ENCODE assay signal across 10 cellular contexts in genomic region chr18:26546170-26546874, GRCh38. TPM values are rescaled to one million over a fixed set of nuclear protein-coding genes. Genes with fewer than 3 reads are reported as not detected.
DNase-seq lines count a peak whose midpoint lies in the region; ATAC-seq, FAIRE-seq and TF ChIP-seq lines count a peak whose summit lies in the region.
"Had no signal": no experiment of that assay in that cellular context is flagged by ENCODE, and none has a peak within 500 bp of the region (broad histone marks: within the 10 kb centered on the region; RNA-seq: fewer than 3 reads in every experiment).

No MANE protein-coding gene starts in this region.

- FAIRE-seq in small intestine (lab: Jason Lieb, UNC) = no peak

- H3K9me3 ChIP-seq in esophagus squamous epithelium (no peaks in the 10 kb centered on the region), prostate gland (no peaks in the 10 kb centered on the region), small intestine (ENCODE audit: control insufficient read depth, low read depth) (no peaks in the 10 kb centered on the region)
- H3K9me3 ChIP-seq: testis had no signal

- no peak for ATAC-seq in HG03045 (IDR thresholded peaks at IDR 0.05; ENCODE audit: unreplicated experiment)
- ATAC-seq in HG02938 (IDR thresholded peaks at IDR 0.05; ENCODE audit: unreplicated experiment) = no peak

- H3K4me3 ChIP-seq in esophagus squamous epithelium (peak overlapping the region; percentile 75 to 93 (median 82)), prostate gland (peak overlapping the region; percentile 66 to 69), small intestine (ENCODE audit: low read depth in 1 of 2, low read length in 2 of 2) (no peak overlapping the region)

- H3K27ac ChIP-seq in esophagus squamous epithelium = peak overlapping the region; percentile 28 to 97 (median 95)
- H3K27ac ChIP-seq in prostate gland = peak overlapping the region in 1 of 2 donors; percentile 79
- H3K27ac ChIP-seq in small intestine (ENCODE audit: low read depth in 1 of 2, low read length in 1 of 2) = no peak overlapping the region
- H3K27ac ChIP-seq: 22Rv1, testis had no signal

- H3K4me1 ChIP-seq in esophagus squamous epithelium = peaks cover 40 to 93% (median 49%) of the 10 kb centered on the region in 3 donors
- no peaks in the 10 kb centered on the region for H3K4me1 ChIP-seq in prostate gland (replicated peaks)
- H3K4me1 ChIP-seq in small intestine (ENCODE audit: control insufficient read depth in 2 of 2, insufficient read depth in 1 of 2, low read depth in 1 of 2, low read length in 1 of 2) = peaks cover 2 to 17% of the 10 kb centered on the region in 2 donors

- TF ChIP-seq CTCF in esophagus squamous epithelium (IDR thresholded peaks at IDR 0.05) = no peak
- no peak for TF ChIP-seq CTCF in prostate gland (IDR thresholded peaks at IDR 0.05)

- H3K27me3 ChIP-seq in esophagus squamous epithelium (peaks cover 0 to 25% (median 2%) of the 10 kb centered on the region in 4 donors), prostate gland (replicated peaks; ENCODE audit: insufficient read depth) (no peaks in the 10 kb centered on the region), small intestine (ENCODE audit: control insufficient read depth in 2 of 2, insufficient read depth in 2 of 2, low read length in 2 of 2) (peaks cover 16 to 17% of the 10 kb centered on the region in 2 donors)
- H3K27me3 ChIP-seq: testis had no signal

- 40 to 50% methylated on average over 13 to 16 of the region's 16 CpGs for WGBS in esophagus squamous epithelium, 2 donors
- 47% methylated on average over 16 of the region's 16 CpGs for WGBS in prostate gland
- 88 to 91% (median 88%) methylated on average over 16 of the region's 16 CpGs for WGBS in small intestine, 3 donors

- H3K36me3 ChIP-seq in esophagus squamous epithelium (no peaks in the 10 kb centered on the region), prostate gland (no peaks in the 10 kb centered on the region), small intestine (ENCODE audit: control insufficient read depth in 2 of 2, insufficient read depth in 2 of 2, low read length in 2 of 2) (no peaks in the 10 kb centered on the region)

- intact Hi-C loops in esophagus squamous epithelium (cut with DNase I) = no loop called here
- intact Hi-C loops in prostate gland (cut with DNase I) = loop anchor here (5.0 to 10.0 kb wide), 3 partner anchors 106 to 322 kb away; partner anchors contain the start of gene TAF4B

- peak; percentile 12 for DNase-seq in DMS 273 (lab: John Stamatoyannopoulos, UW; ENCODE audit: unreplicated experiment)
- DNase-seq in DMS 273 treated with DMSO at 0.1 percent for 48 hours (lab: John Stamatoyannopoulos, UW) = no peak
- DNase-seq in RPMI7951 (ENCODE audit: low read depth) = peak; percentile 25
- DNase-seq in esophagus squamous epithelium (lab: John Stamatoyannopoulos, UW) = no peak
- DNase-seq in prostate gland (ENCODE audit: low spot score) = no peak
- DNase-seq in small intestine = no peak

- no peak for TF ChIP-seq POLR2A in esophagus squamous epithelium (IDR thresholded peaks at IDR 0.05)
- TF ChIP-seq POLR2A in prostate gland (IDR thresholded peaks at IDR 0.05) = no peak

RNA-seq across cellular contexts. Expression of gene KCTD1, which starts 2.0 kb away (rescaled TPM):
- total RNA-seq in RPMI7951 (2014; rRNA removed; shearing (Covaris generic)) = 17.8 and 19.2 TPM in 2 replicates
- 10 to 100 TPM; 46.0 to 67.1 (median 56.6) TPM for total RNA-seq in esophagus squamous epithelium
- 10 to 100 TPM; 24.7 to 40.5 TPM for total RNA-seq in prostate gland
- polyA plus RNA-seq in small intestine = 1 to 10 TPM; 1.8 to 4.2 (median 2.2) TPM

Comparison
In these comparisons a context has a peak if more than half of its experiments do, and no peak if none do; other contexts are left out.
1. DNase-seq: peak in DMS 273 (single experiment) and RPMI7951 (single experiment); none in DMS 273 treated with DMSO at 0.1 percent for 48 hours (single experiment), esophagus squamous epithelium (single experiment), prostate gland (single experiment) and small intestine (single experiment).
2. H3K27ac ChIP-seq: peak in esophagus squamous epithelium (4 of 4); none in small intestine (0 of 2).
3. H3K4me3 ChIP-seq: peak in esophagus squamous epithelium (4 of 4) and prostate gland (2 of 2); none in small intestine (0 of 2).